8 cellular contexts compared by ENCODE assay signal in genomic region chr13:19958119-19959111, GRCh38. TPM values are rescaled to one million over a fixed set of nuclear protein-coding genes. Genes with fewer than 3 reads are reported as not detected.
A peak's percentile ranks its signal among the peaks of the same experiment; 100 is the strongest.
DNase-seq lines count a peak whose midpoint lies in the region; ATAC-seq and TF ChIP-seq lines count a peak whose summit lies in the region.

Gene ZMYM2 (plus strand): TSS chr13:19958727. CDS start chr13:19993073, 34,346 bp downstream.

- H3K36me3 ChIP-seq in lung (ENCODE audit: control insufficient read depth in 2 of 2, insufficient read depth in 2 of 2, low read length in 2 of 2), result peaks cover 0 to 1% of the 10 kb centered on the region in 2 donors

- no peaks in the 10 kb centered on the region for H3K27me3 ChIP-seq in lung (ENCODE audit: control insufficient read depth, insufficient read depth)

- H3K27ac ChIP-seq in lung (ENCODE audit: low read depth in 1 of 2, low read length in 1 of 2), result peak within 1 kb of the TSS; percentile 97 to 100

- no peaks in the 10 kb centered on the region for H3K4me1 ChIP-seq in lung (ENCODE audit: control insufficient read depth in 2 of 2, insufficient read depth in 2 of 2, low read length in 2 of 2)

- ATAC-seq in GM21360 (IDR thresholded peaks at IDR 0.05; ENCODE audit: unreplicated experiment) (peak; percentile 79), lung (ENCODE audit: insufficient read depth, low FRiP score) (peak; percentile 96)

- TF ChIP-seq CTCF in lung (IDR thresholded peaks at IDR 0.05; ENCODE audit: control extremely low read depth, extremely low read depth), result no peak

- DNase-seq in CMK (ENCODE audit: low read depth) (peak; percentile 65), HT-29 (ENCODE audit: low spot score) (peak; percentile 100), lung (ENCODE audit: low spot score) (peak; percentile 98)
- peak; percentile 99 for DNase-seq in NK-92 treated with Interleukin-12 subunit alpha and Interleukin-12 subunit beta, amount 100 ng/mL, for 24 hours (lab: John Stamatoyannopoulos, UW)
- DNase-seq in activated CD8-positive, alpha-beta memory T cell treated with anti-CD3 and anti-CD28 coated beads for 24 hours, result peak; percentile 100
- DNase-seq in effector CD4-positive, alpha-beta T cell, result peak; percentile 98
- DNase-seq in stimulated activated CD4-positive, alpha-beta T cell treated with anti-CD3 and anti-CD28 coated beads, TNF-alpha, amount 100 ng/mL, for 24 hours (ENCODE audit: low read depth in 3 of 3), result peak; percentile 94 to 96 (median 94)

- WGBS in lung, 2 donors, result 0 to 1% methylated on average over 82 to 115 of the region's 115 CpGs

- peak within 1 kb of the TSS; percentile 76 for H3K4me3 ChIP-seq in lung

- H3K9me3 ChIP-seq in lung (ENCODE audit: control insufficient read depth in 2 of 2, insufficient read depth in 1 of 2, low read length in 1 of 2), result no peaks in the 10 kb centered on the region

RNA-seq across cellular contexts. Expression of gene ZMYM2, which starts in this region (rescaled TPM):
- total RNA-seq in HT-29 (2014; rRNA removed; shearing (Covaris generic)), result 35.3 and 39.2 TPM in 2 replicates
- 100 to 1,000 TPM in 1 of 2 donors, 10 to 100 TPM in 1; 56.2 to 212 TPM for total RNA-seq in lung
- 10 to 100 TPM; 14.0 to 20.8 TPM for polyA plus RNA-seq in lung

Comparison
In these comparisons a context has a peak if more than half of its experiments do, and no peak if none do; other contexts are left out.
1. Peak in every context shown above with its lines: DNase-seq, ATAC-seq, H3K4me3 ChIP-seq and H3K27ac ChIP-seq.